18 cellular contexts compared by ENCODE assay signal in the genomic region with DNA sequence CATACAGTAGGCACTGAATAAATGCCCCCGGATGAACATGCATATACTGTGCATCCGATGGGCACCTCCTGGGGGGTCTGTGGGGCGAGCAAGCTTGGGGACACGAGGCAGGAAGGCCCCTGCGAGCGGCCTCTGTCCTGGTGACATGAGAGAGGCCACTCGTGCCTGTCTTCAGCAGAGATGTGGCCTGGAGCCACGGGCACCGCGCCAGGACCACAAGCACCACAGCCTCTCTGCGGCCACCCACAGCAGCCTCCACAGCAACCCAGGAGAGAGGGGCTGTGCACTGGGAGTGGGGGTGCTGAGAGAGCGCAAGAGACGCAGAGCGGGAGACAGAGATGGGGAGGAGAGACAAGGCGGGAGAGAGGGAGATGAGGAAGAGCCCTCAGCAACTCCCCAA.
DNase-seq lines count a peak whose midpoint lies in the region; ATAC-seq and TF ChIP-seq lines count a peak whose summit lies in the region.
"Had no signal": no experiment of that assay in that cellular context is flagged by ENCODE, and none has a peak within 500 bp of the region (broad histone marks: within the 10 kb centered on the region; RNA-seq: fewer than 3 reads in every experiment).

No MANE protein-coding gene starts in this region.

- no peaks in the 10 kb centered on the region for H3K27me3 Mint-ChIP-seq in naive thymus-derived CD4-positive, alpha-beta T cell
- H3K27me3 Mint-ChIP-seq in natural killer cell (ENCODE audit: low read depth in 2 of 2) = no peaks in the 10 kb centered on the region
- H3K27me3 Mint-ChIP-seq: B cell; natural killer cell treated with Interleukin-12 subunit alpha and Interleukin-12 subunit beta and Interleukin-15 and Interleukin-18, amount 100 ng/mL, for 72 hours; stimulated activated naive CD8-positive, alpha-beta T cell treated with anti-CD3 and anti-CD28 coated beads, Interleukin-15, amount 100 ng/mL, for 72 hours had no signal

- WGBS in right cardiac atrium = 45% methylated on average over 15 of the region's 15 CpGs

- H3K27ac Mint-ChIP-seq in naive thymus-derived CD4-positive, alpha-beta T cell = no peak overlapping the region
- peak overlapping the region in 1 of 2 donors; percentile 72 for H3K27ac Mint-ChIP-seq in natural killer cell
- H3K27ac Mint-ChIP-seq: activated CD8-positive, alpha-beta T cell treated with anti-CD3 and anti-CD28 coated beads, Interleukin-2, amount 10 ng/mL, durations not matched to agents 7 days and 5 days; B cell; endodermal cell; HFFc6; natural killer cell treated with Interleukin-12 subunit alpha and Interleukin-12 subunit beta and Interleukin-15 and Interleukin-18, amount 100 ng/mL, for 72 hours had no signal

- no peaks in the 10 kb centered on the region for H3K27me3 ChIP-seq in right cardiac atrium (ENCODE audit: control insufficient read depth, insufficient read depth)
- H3K27me3 ChIP-seq in gastrocnemius medialis = no peaks in the 10 kb centered on the region
- no peaks in the 10 kb centered on the region for H3K27me3 ChIP-seq in naive thymus-derived CD4-positive, alpha-beta T cell (ENCODE audit: control insufficient read depth in 2 of 2, insufficient read depth in 2 of 2, low read length in 2 of 2)

- no peak overlapping the region for H3K27ac ChIP-seq in right cardiac atrium (ENCODE audit: low read length)
- peak overlapping the region; percentile 35 to 86 (median 82) for H3K27ac ChIP-seq in gastrocnemius medialis
- no peak overlapping the region for H3K27ac ChIP-seq in naive thymus-derived CD4-positive, alpha-beta T cell (ENCODE audit: low read depth, low read length)

- peaks cover 10% of the 10 kb centered on the region for H3K4me1 ChIP-seq in right cardiac atrium (ENCODE audit: control insufficient read depth, insufficient read depth, low read length)
- peaks cover 24 to 46% of the 10 kb centered on the region in 2 donors for H3K4me1 ChIP-seq in gastrocnemius medialis
- H3K4me1 ChIP-seq in naive thymus-derived CD4-positive, alpha-beta T cell (ENCODE audit: control insufficient read depth in 2 of 2, insufficient read depth in 2 of 2, low read length in 2 of 2) = no peaks in the 10 kb centered on the region

- no peaks in the 10 kb centered on the region for H3K36me3 ChIP-seq in gastrocnemius medialis
- H3K36me3 ChIP-seq in naive thymus-derived CD4-positive, alpha-beta T cell (ENCODE audit: control insufficient read depth in 2 of 3, insufficient read depth in 3 of 3, low read length in 3 of 3) = peaks cover 0 to 74% (median 0%) of the 10 kb centered on the region in 3 experiments

- H3K4me3 ChIP-seq in right cardiac atrium (ENCODE audit: low read length) = no peak overlapping the region
- H3K4me3 ChIP-seq in gastrocnemius medialis = no peak overlapping the region
- H3K4me3 ChIP-seq in naive thymus-derived CD4-positive, alpha-beta T cell (ENCODE audit: low read length) = no peak overlapping the region
- H3K4me3 ChIP-seq: skin epidermis had no signal

- peaks cover 0 to 1% (median 0%) of the 10 kb centered on the region in 11 donors for H3K9me3 Mint-ChIP-seq in naive thymus-derived CD4-positive, alpha-beta T cell
- H3K9me3 Mint-ChIP-seq in natural killer cell = no peaks in the 10 kb centered on the region
- H3K9me3 Mint-ChIP-seq: endodermal cell; HFFc6; natural killer cell treated with Interleukin-12 subunit alpha and Interleukin-12 subunit beta and Interleukin-15 and Interleukin-18, amount 100 ng/mL, for 72 hours; stimulated activated naive CD8-positive, alpha-beta T cell treated with anti-CD3 and anti-CD28 coated beads, Interleukin-15, amount 100 ng/mL, for 72 hours had no signal

- intact Hi-C loops in right cardiac atrium (cut with DNase I) (no loop called here), gastrocnemius medialis (cut with DNase I; ENCODE audit: low total_unique reads) (no loop called here), natural killer cell (cut with micrococcal nuclease) (no loop called here)
- intact Hi-C loops in naive thymus-derived CD4-positive, alpha-beta T cell (cut with micrococcal nuclease) = no loop called here

- ATAC-seq in right cardiac atrium (peak; percentile 26 to 46), gastrocnemius medialis (no peak), HG03280 (IDR thresholded peaks at IDR 0.05; ENCODE audit: unreplicated experiment) (no peak), natural killer cell (no peak)
- ATAC-seq in naive thymus-derived CD4-positive, alpha-beta T cell = no peak
- ATAC-seq: activated CD8-positive, alpha-beta T cell treated with anti-CD3 and anti-CD28 coated beads, Interleukin-2, amount 10 ng/mL, durations not matched to agents 7 days and 5 days; stimulated activated naive CD8-positive, alpha-beta T cell treated with anti-CD3 and anti-CD28 coated beads, Interleukin-15, amount 100 ng/mL, for 72 hours had no signal

- TF ChIP-seq CTCF in gastrocnemius medialis (IDR thresholded peaks at IDR 0.05 in 4 of 5, conservative IDR thresholded peaks at IDR 0.05 in 1 of 5) (no peak), natural killer cell (IDR thresholded peaks at IDR 0.05) (no peak)

- H3K9me3 ChIP-seq in right cardiac atrium (ENCODE audit: control insufficient read depth, low read length) = no peaks in the 10 kb centered on the region
- H3K9me3 ChIP-seq in gastrocnemius medialis = no peaks in the 10 kb centered on the region
- H3K9me3 ChIP-seq in naive thymus-derived CD4-positive, alpha-beta T cell (ENCODE audit: control insufficient read depth in 2 of 3, low read length in 3 of 3) = no peaks in the 10 kb centered on the region

- in situ Hi-C loops in gastrocnemius medialis (cut with MboI; ENCODE audit: low sequenced_read_pairs in 4 of 4) = no loop called here

- DNase-seq in DMS79 (lab: John Stamatoyannopoulos, UW) (peak; percentile 21), astrocyte of the hippocampus (ENCODE audit: low read depth, low spot score) (peak; percentile 77), right cardiac atrium (peak; percentile 78 to 92 (median 91)), gastrocnemius medialis (no peak), OCI-M2 (lab: John Stamatoyannopoulos, UW; ENCODE audit: unreplicated experiment) (no peak), natural killer cell (no peak)
- no peak for DNase-seq in naive thymus-derived CD4-positive, alpha-beta T cell
- DNase-seq: activated CD8-positive, alpha-beta T cell treated with anti-CD3 and anti-CD28 coated beads, Interleukin-2, amount 10 ng/mL, durations not matched to agents 7 days and 5 days; endodermal cell; HFFc6; NCI-H2081 treated with DMSO at 0.1 percent for 48 hours; NCI-H774; stimulated activated naive CD8-positive, alpha-beta T cell treated with anti-CD3 and anti-CD28 coated beads, Interleukin-15, amount 100 ng/mL, for 72 hours; T1000 had no signal

- no peak overlapping the region for H3K4me3 Mint-ChIP-seq in naive thymus-derived CD4-positive, alpha-beta T cell
- H3K4me3 Mint-ChIP-seq in natural killer cell = no peak overlapping the region
- H3K4me3 Mint-ChIP-seq: activated CD8-positive, alpha-beta T cell treated with anti-CD3 and anti-CD28 coated beads, Interleukin-2, amount 10 ng/mL, durations not matched to agents 7 days and 5 days; B cell; endodermal cell; HFFc6; natural killer cell treated with Interleukin-12 subunit alpha and Interleukin-12 subunit beta and Interleukin-15 and Interleukin-18, amount 100 ng/mL, for 72 hours; stimulated activated naive CD8-positive, alpha-beta T cell treated with anti-CD3 and anti-CD28 coated beads, Interleukin-15, amount 100 ng/mL, for 72 hours had no signal

- peaks cover 2 to 8% (median 5%) of the 10 kb centered on the region in 7 donors for H3K4me1 Mint-ChIP-seq in naive thymus-derived CD4-positive, alpha-beta T cell
- peaks cover 4 to 48% of the 10 kb centered on the region in 2 donors for H3K4me1 Mint-ChIP-seq in natural killer cell
- H3K4me1 Mint-ChIP-seq: B cell had no signal

- TF ChIP-seq POLR2A in gastrocnemius medialis (IDR thresholded peaks at IDR 0.05) = no peak

- H3K36me3 Mint-ChIP-seq in naive thymus-derived CD4-positive, alpha-beta T cell = peaks cover 3 to 31% (median 5%) of the 10 kb centered on the region in 5 donors
- no peaks in the 10 kb centered on the region for H3K36me3 Mint-ChIP-seq in natural killer cell
- H3K36me3 Mint-ChIP-seq: natural killer cell treated with Interleukin-12 subunit alpha and Interleukin-12 subunit beta and Interleukin-15 and Interleukin-18, amount 100 ng/mL, for 72 hours had no signal

- POLR2A ChIA-PET in naive thymus-derived CD4-positive, alpha-beta T cell (lab: Charles Lee) = no interaction called here

- CTCF ChIA-PET in naive thymus-derived CD4-positive, alpha-beta T cell (lab: Charles Lee) = no interaction called here

Comparison
In these comparisons a context has a peak if more than half of its experiments do, and no peak if none do; other contexts are left out.
1. DNase-seq: peak in DMS79 (single experiment), astrocyte of the hippocampus (single experiment) and right cardiac atrium (3 of 3); none in gastrocnemius medialis (0 of 2), naive thymus-derived CD4-positive, alpha-beta T cell (0 of 9), OCI-M2 (single experiment) and natural killer cell (single experiment).
2. ATAC-seq: peak in right cardiac atrium (2 of 2); none in gastrocnemius medialis (0 of 2), HG03280 (single experiment), naive thymus-derived CD4-positive, alpha-beta T cell (single experiment) and natural killer cell (0 of 3).
3. H3K27ac ChIP-seq: peak in gastrocnemius medialis (4 of 4); none in right cardiac atrium (single experiment) and naive thymus-derived CD4-positive, alpha-beta T cell (single experiment).